17 cellular contexts compared by ENCODE assay signal in the genomic region with DNA sequence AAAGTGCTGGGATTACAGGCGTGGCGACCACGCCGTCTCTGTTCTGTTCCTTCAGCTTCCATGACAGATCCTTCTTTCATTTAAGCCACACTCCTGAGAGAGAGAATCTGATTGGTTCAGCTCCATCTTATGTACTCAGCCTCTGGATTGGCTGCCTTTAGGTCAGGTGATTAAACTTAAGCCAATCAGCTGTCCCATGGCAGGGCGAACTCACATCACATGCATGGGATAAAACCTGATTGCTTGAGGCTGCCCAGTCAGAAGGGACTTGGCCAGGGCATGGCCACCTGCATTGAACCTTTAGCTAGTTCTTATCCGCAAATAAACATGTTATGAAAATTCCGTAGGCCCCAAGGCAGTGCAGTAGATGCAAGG.
DNase-seq lines count a peak whose midpoint lies in the region; FAIRE-seq lines count a peak whose summit lies in the region.
"Had no signal": no experiment of that assay in that cellular context is flagged by ENCODE, and none has a peak within 500 bp of the region (broad histone marks: within the 10 kb centered on the region; RNA-seq: fewer than 3 reads in every experiment).

No MANE protein-coding gene starts in this region.

- H3K36me3 ChIP-seq in H7 (replicated peaks; ENCODE audit: control insufficient read depth, insufficient read depth, low read length): no peaks in the 10 kb centered on the region
- H3K36me3 ChIP-seq: BE2C had no signal

- FAIRE-seq in urothelium cell line (lab: Jason Lieb, UNC): no peak
- FAIRE-seq: A204.1, GM12892, GM19239, H1, HepG2, HTR-8/SVneo had no signal

- in situ Hi-C loops in SK-MEL-5 (cut with HindIII; ENCODE audit: low pct_unique_long_range_greater_than_20kb, low sequenced_read_pairs): no loop called here

- H3K27me3 ChIP-seq in H7 (ENCODE audit: control insufficient read depth, insufficient read depth, low read length): no peaks in the 10 kb centered on the region
- H3K27me3 ChIP-seq: BE2C had no signal

- no peak overlapping the region for H3K4me3 ChIP-seq in H7 (ENCODE audit: insufficient read depth, low read depth, low read length)

- DNase-seq in HT-29 (ENCODE audit: low spot score) (peak; percentile 1), MV-4-11 (lab: John Stamatoyannopoulos, UW) (peak; percentile 14), SK-MEL-5 (ENCODE audit: low read depth, low spot score) (peak; percentile 54), urothelium cell line (ENCODE audit: low spot score) (peak; percentile 14), ecto neural progenitor cell (ENCODE audit: low spot score) (no peak), DMS 273 (lab: John Stamatoyannopoulos, UW; ENCODE audit: unreplicated experiment) (no peak), H7 (no peak)
- DNase-seq: BE2C; CD4-positive, alpha-beta memory T cell; DND-41; GDM1 had no signal

Comparison
In these comparisons a context has a peak if more than half of its experiments do, and no peak if none do; other contexts are left out.
1. DNase-seq: peak in HT-29 (single experiment), MV-4-11 (single experiment), SK-MEL-5 (single experiment) and urothelium cell line (single experiment); none in ecto neural progenitor cell (single experiment), DMS 273 (single experiment) and H7 (single experiment).